1 cellular context compared by ENCODE assay signal in genomic region chr19:21147540-21147939, GRCh38.
TF ChIP-seq lines count a peak whose summit lies in the region.

No MANE protein-coding gene starts in this region.

TF ChIP-seq in K562, 482 proteins besides CTCF, POLR2A, EP300 and RAD21:
- TF ChIP-seq AFF4 (CRISPR knock-in tag; IDR thresholded peaks at IDR 0.05), result no peak
- no peak for TF ChIP-seq HDAC2 (IDR thresholded peaks at IDR 0.05)
- TF ChIP-seq SP2 (IDR thresholded peaks at IDR 0.05; ENCODE audit: extremely low read depth, low read depth, low read length, poor library complexity, severe bottlenecking), result no peak
- TF ChIP-seq CEBPB (tag; IDR thresholded peaks at IDR 0.05), result 0 out of 2 replicates have a peak, but pooled peaks have one; percentile 1
- no peak for TF ChIP-seq ARID3B (CRISPR knock-in tag; IDR thresholded peaks at IDR 0.05; ENCODE audit: borderline replicate concordance)
- no peak for TF ChIP-seq PBX2 (CRISPR knock-in tag; IDR thresholded peaks at IDR 0.05; ENCODE audit: low read depth)
- peak; percentile 61 for TF ChIP-seq PBX2 (tag; conservative IDR thresholded peaks at IDR 0.05; ENCODE audit: low read depth)
- TF ChIP-seq NR2C2 (CRISPR knock-in tag; IDR thresholded peaks at IDR 0.05), result no peak
- TF ChIP-seq NR2C2 (tag; IDR thresholded peaks at IDR 0.05), result no peak
- no peak for TF ChIP-seq POLR2H (tag; IDR thresholded peaks at IDR 0.05; ENCODE audit: low read depth)
- TF ChIP-seq NCOA1 (IDR thresholded peaks at IDR 0.05; ENCODE audit: low read depth), result no peak
TF ChIP-seq in K562: peak in this region for 2.
